8 cellular contexts compared by ENCODE assay signal in the genomic region with DNA sequence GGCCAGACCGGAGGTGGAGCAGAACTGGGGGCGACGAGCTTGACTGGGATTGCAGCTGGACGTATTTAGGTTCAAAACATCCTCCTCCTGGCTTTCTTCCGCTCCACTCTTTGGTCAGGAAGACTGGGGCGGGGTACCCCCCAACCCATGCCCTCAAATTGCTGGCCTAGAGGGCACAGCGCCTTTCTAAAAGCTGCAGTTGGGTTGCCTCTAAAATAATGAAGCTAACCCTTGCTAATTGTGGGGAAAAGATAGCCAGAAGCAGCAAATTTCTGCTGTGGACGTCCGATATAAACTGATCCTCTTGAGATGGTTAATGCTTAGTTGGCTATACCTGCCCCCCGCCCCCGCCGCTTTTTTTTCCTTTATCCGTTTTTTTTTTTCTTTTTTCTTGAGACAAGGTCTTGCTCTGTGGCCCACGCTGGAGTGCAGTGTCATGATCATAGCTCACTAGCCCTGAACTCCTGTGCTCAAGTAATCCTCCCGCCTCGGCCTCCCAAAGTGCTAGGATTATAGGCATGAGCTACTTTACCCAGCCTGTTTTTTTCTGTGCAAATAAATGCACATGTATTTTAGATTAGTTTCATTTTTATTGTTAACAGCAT. TPM values are rescaled to one million over a fixed set of nuclear protein-coding genes. Genes with fewer than 3 reads are reported as not detected.
DNase-seq lines count a peak whose midpoint lies in the region; ATAC-seq and TF ChIP-seq lines count a peak whose summit lies in the region.

No MANE protein-coding gene starts in this region.

- peaks cover 28% of the 10 kb centered on the region for H3K36me3 ChIP-seq in HUES6 (ENCODE audit: control insufficient read depth, insufficient read depth, low read length)
- no peaks in the 10 kb centered on the region for H3K36me3 ChIP-seq in testis (ENCODE audit: low read depth, missing control alignments)

- H3K9me3 Mint-ChIP-seq in activated naive CD8-positive, alpha-beta T cell treated with anti-CD3 and anti-CD28 coated beads, Interleukin-2, amount 50 U/mL, for 24 hours = no peaks in the 10 kb centered on the region

- no peak for ATAC-seq in activated naive CD8-positive, alpha-beta T cell treated with anti-CD3 and anti-CD28 coated beads, Interleukin-2, amount 50 U/mL, for 24 hours
- no peak for ATAC-seq in HG02884 (IDR thresholded peaks at IDR 0.05; ENCODE audit: unreplicated experiment)
- ATAC-seq in GM21737 (IDR thresholded peaks at IDR 0.05; ENCODE audit: unreplicated experiment) = no peak

- no peak for TF ChIP-seq POLR2A in testis (IDR thresholded peaks at IDR 0.05)

- in situ Hi-C loops in ACHN (cut with HindIII; ENCODE audit: low pct_ligation_motif_present, low pct_unique_long_range_greater_than_20kb, low sequenced_read_pairs) = no loop called here

- DNase-seq in ACHN (peak; percentile 16), kidney tubule cell (ENCODE audit: low spot score) (peak; percentile 20), testis (no peak), NCI-H446 treated with DMSO at 0.1 percent for 48 hours (lab: John Stamatoyannopoulos, UW) (no peak)
- no peak for DNase-seq in activated naive CD8-positive, alpha-beta T cell treated with anti-CD3 and anti-CD28 coated beads, Interleukin-2, amount 50 U/mL, for 24 hours

- H3K9me3 ChIP-seq in HUES6 (ENCODE audit: control insufficient read depth, insufficient read depth, low read depth, low read length) = no peaks in the 10 kb centered on the region
- no peaks in the 10 kb centered on the region for H3K9me3 ChIP-seq in testis

- H3K4me1 ChIP-seq in HUES6 (ENCODE audit: control insufficient read depth, insufficient read depth, low read length) = no peaks in the 10 kb centered on the region
- peaks cover 20% of the 10 kb centered on the region for H3K4me1 ChIP-seq in testis

- H3K4me3 ChIP-seq in HUES6 (ENCODE audit: low read depth, low read length) (peak overlapping the region; percentile 98), testis (peak overlapping the region; percentile 70 to 87)

- 1 to 2% methylated on average over 16 of the region's 16 CpGs for WGBS in testis, 2 donors

- intact Hi-C loops in testis (cut with DNase I; ENCODE audit: low total_unique reads) = no loop called here

- peak overlapping the region; percentile 93 for H3K9ac ChIP-seq in HUES6 (ENCODE audit: low read length)

- peaks cover 46% of the 10 kb centered on the region for H3K36me3 Mint-ChIP-seq in activated naive CD8-positive, alpha-beta T cell treated with anti-CD3 and anti-CD28 coated beads, Interleukin-2, amount 50 U/mL, for 24 hours (ENCODE audit: low read depth)

- peaks cover 54% of the 10 kb centered on the region for H3K4me1 Mint-ChIP-seq in activated naive CD8-positive, alpha-beta T cell treated with anti-CD3 and anti-CD28 coated beads, Interleukin-2, amount 50 U/mL, for 24 hours

- H3K27ac Mint-ChIP-seq in activated naive CD8-positive, alpha-beta T cell treated with anti-CD3 and anti-CD28 coated beads, Interleukin-2, amount 50 U/mL, for 24 hours = peak overlapping the region; percentile 90

- H3K4me3 Mint-ChIP-seq in activated naive CD8-positive, alpha-beta T cell treated with anti-CD3 and anti-CD28 coated beads, Interleukin-2, amount 50 U/mL, for 24 hours = peak overlapping the region; percentile 90

- no peaks in the 10 kb centered on the region for H3K27me3 Mint-ChIP-seq in activated naive CD8-positive, alpha-beta T cell treated with anti-CD3 and anti-CD28 coated beads, Interleukin-2, amount 50 U/mL, for 24 hours

- H3K27me3 ChIP-seq in HUES6 (ENCODE audit: control insufficient read depth, insufficient read depth, low read length) (no peaks in the 10 kb centered on the region), testis (no peaks in the 10 kb centered on the region)

- H3K27ac ChIP-seq in HUES6 (ENCODE audit: low read depth, low read length) (peak overlapping the region; percentile 97), testis (peak overlapping the region; percentile 71 to 79)

- no peak for TF ChIP-seq CTCF in testis (IDR thresholded peaks at IDR 0.05)

RNA-seq across cellular contexts. Expression of a gene that starts 0.8 kb away (rescaled TPM):
- total RNA-seq in testis = 10 to 100 TPM; 46.5 to 51.3 TPM
- 49.3 TPM for polyA plus RNA-seq in testis (ENCODE audit: insufficient read depth, low read depth, low replicate concordance)

RNA-seq across cellular contexts. Expression of a gene that starts 29.2 kb away (rescaled TPM):
- total RNA-seq in testis = 10 to 100 TPM; 54.0 to 56.3 TPM
- 20.3 TPM for polyA plus RNA-seq in testis (ENCODE audit: insufficient read depth, low read depth, low replicate concordance)

RNA-seq across cellular contexts. Expression of a gene that starts 46.8 kb away (rescaled TPM):
- 10 to 100 TPM; 13.6 to 35.4 TPM for total RNA-seq in testis
- polyA plus RNA-seq in testis (ENCODE audit: insufficient read depth, low read depth, low replicate concordance) = 40.9 TPM

RNA-seq across cellular contexts. Expression of a gene that starts 47.0 kb away (rescaled TPM):
- total RNA-seq in testis = 10 to 100 TPM; 40.6 to 75.7 TPM
- 102 TPM for polyA plus RNA-seq in testis (ENCODE audit: insufficient read depth, low read depth, low replicate concordance)

Comparison
In these comparisons a context has a peak if more than half of its experiments do, and no peak if none do; other contexts are left out.
1. DNase-seq: peak in ACHN (single experiment) and kidney tubule cell (single experiment); none in activated naive CD8-positive, alpha-beta T cell treated with anti-CD3 and anti-CD28 coated beads, Interleukin-2, amount 50 U/mL, for 24 hours (single experiment), testis (single experiment) and NCI-H446 treated with DMSO at 0.1 percent for 48 hours (single experiment).